Comparison of ENCODE assay signal across 8 cellular contexts in genomic region chr2:219229375-219230200, GRCh38. TPM values are rescaled to one million over a fixed set of nuclear protein-coding genes. Genes with fewer than 3 reads are reported as not detected.
A peak's percentile ranks its signal among the peaks of the same experiment; 100 is the strongest.
DNase-seq lines count a peak whose midpoint lies in the region; ATAC-seq and TF ChIP-seq lines count a peak whose summit lies in the region.

A gene with protein sequence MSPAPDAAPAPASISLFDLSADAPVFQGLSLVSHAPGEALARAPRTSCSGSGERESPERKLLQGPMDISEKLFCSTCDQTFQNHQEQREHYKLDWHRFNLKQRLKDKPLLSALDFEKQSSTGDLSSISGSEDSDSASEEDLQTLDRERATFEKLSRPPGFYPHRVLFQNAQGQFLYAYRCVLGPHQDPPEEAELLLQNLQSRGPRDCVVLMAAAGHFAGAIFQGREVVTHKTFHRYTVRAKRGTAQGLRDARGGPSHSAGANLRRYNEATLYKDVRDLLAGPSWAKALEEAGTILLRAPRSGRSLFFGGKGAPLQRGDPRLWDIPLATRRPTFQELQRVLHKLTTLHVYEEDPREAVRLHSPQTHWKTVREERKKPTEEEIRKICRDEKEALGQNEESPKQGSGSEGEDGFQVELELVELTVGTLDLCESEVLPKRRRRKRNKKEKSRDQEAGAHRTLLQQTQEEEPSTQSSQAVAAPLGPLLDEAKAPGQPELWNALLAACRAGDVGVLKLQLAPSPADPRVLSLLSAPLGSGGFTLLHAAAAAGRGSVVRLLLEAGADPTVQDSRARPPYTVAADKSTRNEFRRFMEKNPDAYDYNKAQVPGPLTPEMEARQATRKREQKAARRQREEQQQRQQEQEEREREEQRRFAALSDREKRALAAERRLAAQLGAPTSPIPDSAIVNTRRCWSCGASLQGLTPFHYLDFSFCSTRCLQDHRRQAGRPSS (plus strand): TSS chr2:219229806. CDS start chr2:219230258, 452 bp downstream.
A gene with protein sequence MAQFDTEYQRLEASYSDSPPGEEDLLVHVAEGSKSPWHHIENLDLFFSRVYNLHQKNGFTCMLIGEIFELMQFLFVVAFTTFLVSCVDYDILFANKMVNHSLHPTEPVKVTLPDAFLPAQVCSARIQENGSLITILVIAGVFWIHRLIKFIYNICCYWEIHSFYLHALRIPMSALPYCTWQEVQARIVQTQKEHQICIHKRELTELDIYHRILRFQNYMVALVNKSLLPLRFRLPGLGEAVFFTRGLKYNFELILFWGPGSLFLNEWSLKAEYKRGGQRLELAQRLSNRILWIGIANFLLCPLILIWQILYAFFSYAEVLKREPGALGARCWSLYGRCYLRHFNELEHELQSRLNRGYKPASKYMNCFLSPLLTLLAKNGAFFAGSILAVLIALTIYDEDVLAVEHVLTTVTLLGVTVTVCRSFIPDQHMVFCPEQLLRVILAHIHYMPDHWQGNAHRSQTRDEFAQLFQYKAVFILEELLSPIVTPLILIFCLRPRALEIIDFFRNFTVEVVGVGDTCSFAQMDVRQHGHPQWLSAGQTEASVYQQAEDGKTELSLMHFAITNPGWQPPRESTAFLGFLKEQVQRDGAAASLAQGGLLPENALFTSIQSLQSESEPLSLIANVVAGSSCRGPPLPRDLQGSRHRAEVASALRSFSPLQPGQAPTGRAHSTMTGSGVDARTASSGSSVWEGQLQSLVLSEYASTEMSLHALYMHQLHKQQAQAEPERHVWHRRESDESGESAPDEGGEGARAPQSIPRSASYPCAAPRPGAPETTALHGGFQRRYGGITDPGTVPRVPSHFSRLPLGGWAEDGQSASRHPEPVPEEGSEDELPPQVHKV (minus strand): TSS chr2:219229636. CDS start chr2:219228024, 1,612 bp downstream.

- peaks cover 1% of the 10 kb centered on the region for H3K36me3 ChIP-seq in kidney epithelial cell (ENCODE audit: control insufficient read depth, insufficient read depth, low read length)

- POLR2A ChIA-PET in activated CD4-positive, alpha-beta T cell treated with anti-CD3 and anti-CD28 coated beads for 36 hours (lab: Charles Lee): interaction anchor here (0.6 to 2.3 kb wide), 10 partner anchors 16 to 158 kb away, joined by 3 to 24 read pairs (median 4); partner anchors contain the start of genes CNPPD1, DNAJB2, DNPEP and GLB1L

- H3K9me3 Mint-ChIP-seq in activated CD4-positive, alpha-beta T cell treated with anti-CD3 and anti-CD28 coated beads for 36 hours (ENCODE audit: low read depth): no peaks in the 10 kb centered on the region

- H3K27me3 ChIP-seq in kidney epithelial cell (ENCODE audit: control insufficient read depth, insufficient read depth, low read length): no peaks in the 10 kb centered on the region

- H3K4me3 ChIP-seq in choroid plexus epithelial cell (ENCODE audit: low read depth, low read length) (peak within 1 kb of the TSS; percentile 86), kidney epithelial cell (ENCODE audit: low read depth, low read length) (peak within 1 kb of the TSS; percentile 71)

- TF ChIP-seq CTCF in choroid plexus epithelial cell (conservative IDR thresholded peaks at IDR 0.05; ENCODE audit: low read depth, low read length) (no peak), kidney epithelial cell (IDR thresholded peaks at IDR 0.05; ENCODE audit: insufficient read depth, low read length, poor library complexity, severe bottlenecking) (no peak)

- H3K4me1 Mint-ChIP-seq in activated CD4-positive, alpha-beta T cell treated with anti-CD3 and anti-CD28 coated beads for 36 hours: peaks cover 34% of the 10 kb centered on the region

- ATAC-seq in HG03442 (IDR thresholded peaks at IDR 0.05; ENCODE audit: unreplicated experiment): peak; percentile 95
- peak; percentile 98 for ATAC-seq in activated CD4-positive, alpha-beta T cell treated with anti-CD3 and anti-CD28 coated beads for 36 hours

- CTCF ChIA-PET in activated CD4-positive, alpha-beta T cell treated with anti-CD3 and anti-CD28 coated beads for 36 hours (lab: Charles Lee): interaction anchor here (0.9 to 2.3 kb wide), 14 partner anchors 10 to 189 kb away, joined by 3 to 13 read pairs (median 6); partner anchors contain the start of genes ABCB6, CFAP65, DNAJB2 and GLB1L

- H3K27me3 Mint-ChIP-seq in activated CD4-positive, alpha-beta T cell treated with anti-CD3 and anti-CD28 coated beads for 36 hours: no peaks in the 10 kb centered on the region

- peak within 1 kb of the TSS; percentile 98 for H3K27ac Mint-ChIP-seq in activated CD4-positive, alpha-beta T cell treated with anti-CD3 and anti-CD28 coated beads for 36 hours

- DNase-seq in Ammon's horn (ENCODE audit: low spot score): peak; percentile 100
- peak; percentile 100 for DNase-seq in GM19238 (ENCODE audit: insufficient read length, low spot score)
- peak; percentile 97 for DNase-seq in NCI-H524 (lab: John Stamatoyannopoulos, UW)
- peak; percentile 99 for DNase-seq in activated CD4-positive, alpha-beta T cell treated with anti-CD3 and anti-CD28 coated beads for 36 hours
- peak; percentile 99 for DNase-seq in choroid plexus epithelial cell (ENCODE audit: low read depth)
- peak; percentile 94 for DNase-seq in kidney epithelial cell (ENCODE audit: low read depth)
- peak; percentile 96 to 99 for DNase-seq in stimulated activated CD4-positive, alpha-beta T cell treated with anti-CD3 and anti-CD28 coated beads, Interleukin-15, amount 100 ng/mL, for 48 hours (ENCODE audit: low read depth in 2 of 2)

- peaks cover 74% of the 10 kb centered on the region for H3K36me3 Mint-ChIP-seq in activated CD4-positive, alpha-beta T cell treated with anti-CD3 and anti-CD28 coated beads for 36 hours (ENCODE audit: low read depth)

- peak within 1 kb of the TSS; percentile 98 for H3K4me3 Mint-ChIP-seq in activated CD4-positive, alpha-beta T cell treated with anti-CD3 and anti-CD28 coated beads for 36 hours

- intact Hi-C loops in activated CD4-positive, alpha-beta T cell treated with anti-CD3 and anti-CD28 coated beads for 36 hours (cut with DNase I, micrococcal nuclease): loop anchor here (1.0 kb wide), 14 partner anchors 10 to 661 kb away; partner anchors contain the start of genes DNAJB2 (in 2 of the 2), GLB1L (in 2 of the 2), NHEJ1 (in 2 of the 2) and STK16 (in 2 of the 2)

RNA-seq across cellular contexts. Expression of the first gene that starts in this region (rescaled TPM):
- 100 to 1,000 TPM; 140 to 166 TPM for total RNA-seq in activated CD4-positive, alpha-beta T cell treated with anti-CD3 and anti-CD28 coated beads for 36 hours
- 43.5 and 52.3 TPM in 2 replicates for total RNA-seq in kidney epithelial cell

RNA-seq across cellular contexts. Expression of the second gene that starts in this region (rescaled TPM):
- 10 to 100 TPM; 43.5 to 45.6 TPM for total RNA-seq in activated CD4-positive, alpha-beta T cell treated with anti-CD3 and anti-CD28 coated beads for 36 hours
- 46.1 and 58.0 TPM in 2 replicates for total RNA-seq in kidney epithelial cell

Comparison
In these comparisons a context has a peak if more than half of its experiments do, and no peak if none do; other contexts are left out.
1. Peak in every context shown above with its lines: DNase-seq, ATAC-seq and H3K4me3 ChIP-seq.